9 cellular contexts compared by ENCODE assay signal in genomic region chr18:11357678-11358077, GRCh38.
"Had no signal": no experiment of that assay in that cellular context is flagged by ENCODE, and none has a peak within 500 bp of the region (broad histone marks: within the 10 kb centered on the region; RNA-seq: fewer than 3 reads in every experiment).

No MANE protein-coding gene starts in this region.

- ATAC-seq: GM23338, HCT116 had no signal

- DNase-seq: GM23248, GOT3, H7, H9, HCEC 1CT, HFFc6 had no signal

- H3K9me3 ChIP-seq: HAP-1 had no signal

- H3K4me1 ChIP-seq: HAP-1 had no signal

- H3K4me3 ChIP-seq: GM23248, GM23338, HAP-1 had no signal

- H3K27ac ChIP-seq: GM23248 had no signal

- H3K36me3 ChIP-seq: HAP-1 had no signal
